8 cellular contexts compared by ENCODE assay signal in the genomic region with DNA sequence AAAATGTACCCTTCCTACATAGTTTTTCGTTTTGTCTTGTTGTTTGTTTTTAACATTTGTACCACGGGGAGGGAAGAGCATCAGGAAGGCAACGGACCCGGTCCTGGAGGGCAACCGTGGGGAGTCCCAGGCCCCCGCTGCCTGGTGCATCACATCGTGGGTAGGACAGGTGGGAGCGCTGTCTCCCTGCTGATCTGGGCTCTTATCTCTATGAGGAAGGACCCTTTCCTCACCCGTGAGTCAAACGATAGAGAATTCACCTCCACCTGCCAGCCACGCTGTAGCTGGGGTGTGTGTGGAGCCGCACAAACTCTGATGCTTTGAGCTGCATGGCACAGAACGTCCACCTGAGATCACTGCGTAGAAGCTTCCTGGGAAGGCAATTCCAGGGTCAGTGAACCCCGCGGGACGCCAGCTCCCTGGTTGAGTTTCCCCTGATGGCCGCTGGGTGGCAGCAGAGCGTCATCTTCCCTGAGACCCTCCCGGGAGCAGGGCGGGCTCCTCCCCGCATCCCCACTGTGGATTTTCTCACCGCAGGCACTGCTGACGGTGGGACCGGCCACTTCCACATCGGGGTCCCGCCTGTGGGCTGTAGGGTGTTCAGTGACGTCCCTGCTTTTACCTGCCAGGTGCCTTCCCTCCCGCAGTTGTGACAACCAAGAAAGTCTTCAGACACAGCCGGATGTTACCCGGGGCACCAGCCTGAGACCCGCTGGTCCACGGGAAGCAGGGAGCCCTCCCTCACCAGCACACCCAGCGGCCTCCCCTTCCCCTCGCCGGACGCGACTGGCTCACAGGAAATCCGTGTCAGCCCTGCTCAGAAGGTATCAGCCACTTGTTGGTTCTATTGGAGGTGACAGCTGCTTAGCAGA. TPM values are rescaled to one million over a fixed set of nuclear protein-coding genes. Genes with fewer than 3 reads are reported as not detected.
A peak's percentile ranks its signal among the peaks of the same experiment; 100 is the strongest.
DNase-seq lines count a peak whose midpoint lies in the region; ATAC-seq lines count a peak whose summit lies in the region.

No MANE protein-coding gene starts in this region.

- no peak overlapping the region for H3K27ac ChIP-seq in caudate nucleus (ENCODE audit: low read depth, low read length)

- peak; percentile 52 for ATAC-seq in GM18867 (IDR thresholded peaks at IDR 0.05; ENCODE audit: unreplicated experiment)
- ATAC-seq in left lobe of liver = peak; percentile 94

- DNase-seq in AG08395 (ENCODE audit: low spot score) = peak; percentile 81
- DNase-seq in NCI-H1694 (lab: John Stamatoyannopoulos, UW) = peak; percentile 39
- peak; percentile 34 for DNase-seq in activated CD4-positive, CD25-positive, alpha-beta regulatory T cell treated with anti-CD3 and anti-CD28 coated beads, Interleukin-2, amount 50 U/mL, for 16 hours (ENCODE audit: low read depth, low spot score)
- peak in 51 of 61 donors; percentile 1 to 64 (median 34) for DNase-seq in caudate nucleus (lab: John Stamatoyannopoulos, UW)
- DNase-seq in left lobe of liver (ENCODE audit: low spot score) = peak; percentile 81
- DNase-seq in stimulated activated CD4-positive, alpha-beta T cell treated with anti-CD3 and anti-CD28 coated beads, Interleukin-4, amount 100 ng/mL, for 24 hours = peak; percentile 66
- no peak for DNase-seq in NCI-H128 (lab: John Stamatoyannopoulos, UW; ENCODE audit: unreplicated experiment)

RNA-seq across cellular contexts. Expression of a gene that starts 54.7 kb away (rescaled TPM):
- total RNA-seq in left lobe of liver = 29.0 TPM
